ENCODE assay signal across 8 cellular contexts in the genomic region with DNA sequence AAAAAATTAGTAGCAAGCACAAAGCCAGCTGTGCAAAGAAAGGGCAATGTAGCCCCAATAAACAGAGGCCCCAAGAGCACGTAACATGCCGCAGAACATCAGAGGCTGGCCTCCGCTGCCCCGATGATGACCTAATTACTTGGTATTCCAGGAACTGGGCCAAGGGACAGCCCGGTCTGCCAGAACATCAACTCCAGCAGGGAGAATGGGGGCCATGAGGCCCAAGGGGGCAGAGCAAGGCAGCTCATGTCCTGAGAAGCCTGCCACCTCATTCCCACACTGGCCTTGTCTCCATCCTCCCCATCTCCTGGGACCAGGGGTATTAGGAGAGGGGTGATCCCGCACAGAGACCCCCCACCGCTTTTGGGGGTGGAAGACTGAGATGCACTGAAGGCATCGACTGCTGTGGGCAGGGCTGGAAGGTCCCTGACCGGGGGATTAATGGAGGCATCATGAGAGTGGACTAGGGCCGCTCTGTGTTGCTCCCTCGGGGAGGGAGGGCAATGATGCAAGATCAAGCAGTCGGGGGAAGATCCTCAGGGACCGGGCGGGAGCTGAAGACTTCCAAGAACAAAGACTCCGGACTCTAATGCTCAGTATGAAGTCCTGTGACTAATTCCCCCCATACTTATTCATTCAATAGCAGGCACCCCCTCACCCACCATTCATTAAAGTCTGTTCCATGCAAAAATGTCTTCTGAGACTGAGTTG.
DNase-seq lines count a peak whose midpoint lies in the region; ATAC-seq and TF ChIP-seq lines count a peak whose summit lies in the region.
"Not testable (repeated sequence)": the region's sequence is repeated elsewhere in the genome, so short reads cannot be mapped to it uniquely, and the experiment has no call there.

No MANE protein-coding gene starts in this region.

- H3K27ac ChIP-seq in heart right ventricle; mesenchymal stem cell (ENCODE audit: low read length, poor library complexity, severe bottlenecking): not testable (repeated sequence)

- not testable (repeated sequence) for H3K4ac ChIP-seq in mesenchymal stem cell (ENCODE audit: low read depth in 1 of 2, low read length in 2 of 2)

- H2AFZ ChIP-seq in mesenchymal stem cell (ENCODE audit: low read depth, low read length): not testable (repeated sequence)

- peak; percentile 63 to 87 (median 75) for ATAC-seq in heart right ventricle

- not testable (repeated sequence) for H4K91ac ChIP-seq in mesenchymal stem cell (ENCODE audit: low read length)

- not testable (repeated sequence) for H2BK120ac ChIP-seq in mesenchymal stem cell (ENCODE audit: low read depth, low read length)

- H3K18ac ChIP-seq in mesenchymal stem cell (ENCODE audit: low read depth in 1 of 2, low read length in 2 of 2): peak overlapping the region in 1 of 2 experiments; percentile 73

- H3K36me3 ChIP-seq in heart right ventricle; mesenchymal stem cell (ENCODE audit: control insufficient read depth in 1 of 2, insufficient read depth in 2 of 2, low read depth in 1 of 2, low read length in 2 of 2): not testable (repeated sequence)

- not testable (repeated sequence) for H3K9me3 ChIP-seq in heart right ventricle; mesenchymal stem cell (ENCODE audit: control insufficient read depth, low read length)

- H3K4me2 ChIP-seq in mesenchymal stem cell (ENCODE audit: low read length, poor library complexity, severe bottlenecking): not testable (repeated sequence)

- H3K4me3 ChIP-seq in heart right ventricle; mesenchymal stem cell (ENCODE audit: insufficient read depth in 1 of 2, low read depth in 1 of 2, low read length in 2 of 2): not testable (repeated sequence)

- H3K27me3 ChIP-seq in heart right ventricle; mesenchymal stem cell (ENCODE audit: control insufficient read depth in 1 of 2, insufficient read depth in 1 of 2, low read length in 2 of 2): not testable (repeated sequence)

- not testable (repeated sequence) for H3K79me1 ChIP-seq in mesenchymal stem cell (replicated peaks; ENCODE audit: low read length, poor library complexity, severe bottlenecking)

- H2BK12ac ChIP-seq in mesenchymal stem cell (ENCODE audit: low read length in 2 of 2): not testable (repeated sequence)

- H2AK5ac ChIP-seq in mesenchymal stem cell (ENCODE audit: low read length, severe bottlenecking): not testable (repeated sequence)

- not testable (repeated sequence) for TF ChIP-seq CTCF in heart right ventricle (IDR thresholded peaks at IDR 0.05)

- H4K8ac ChIP-seq in mesenchymal stem cell (ENCODE audit: low read length): not testable (repeated sequence)

- H2BK15ac ChIP-seq in mesenchymal stem cell (ENCODE audit: low read depth, poor library complexity, severe bottlenecking): not testable (repeated sequence)

- H3K23ac ChIP-seq in mesenchymal stem cell (ENCODE audit: low read length in 2 of 2): not testable (repeated sequence)

- in situ Hi-C loops in G401 (cut with HindIII; ENCODE audit: low sequenced_read_pairs): not testable (repeated sequence)

- DNase-seq in A172 (ENCODE audit: low spot score) (peak; percentile 78), G401 (ENCODE audit: low spot score) (peak; percentile 50), LHCN-M2 (ENCODE audit: low read depth) (peak; percentile 65), astrocyte of the hippocampus (ENCODE audit: low read depth, low spot score) (peak; percentile 80), fibroblast of gingiva (ENCODE audit: low read depth) (peak; percentile 71), heart right ventricle (peak; percentile 35 to 62), mesenchymal stem cell (peak; percentile 77), retina (peak; percentile 52)

- not testable (repeated sequence) for H3K4me1 ChIP-seq in heart right ventricle; mesenchymal stem cell (ENCODE audit: control insufficient read depth, insufficient read depth, low read depth, low read length)

- H3K14ac ChIP-seq in mesenchymal stem cell (ENCODE audit: low read length in 2 of 2): not testable (repeated sequence)

- not testable (repeated sequence) for H3K9ac ChIP-seq in mesenchymal stem cell (ENCODE audit: low read length)

- WGBS in heart right ventricle, 2 donors: 52 to 69% methylated on average over 9 to 13 of the region's 15 CpGs
- 68% methylated on average over 8 of the region's 15 CpGs for WGBS in mesenchymal stem cell

- H2BK5ac ChIP-seq in mesenchymal stem cell (ENCODE audit: low read depth, low read length, poor library complexity, severe bottlenecking): not testable (repeated sequence)

- intact Hi-C loops in heart right ventricle (cut with DNase I): not testable (repeated sequence)
